In genomic region chr14:94602722-94603121, GRCh38 we compare ENCODE assay signal across 1 cellular context.
TF ChIP-seq lines count a peak whose summit lies in the region.

No MANE protein-coding gene starts in this region.

TF ChIP-seq in IMR-90, 13 proteins besides CTCF, POLR2A, EP300 and RAD21:
- TF ChIP-seq FOS (IDR thresholded peaks at IDR 0.05; ENCODE audit: low read depth, low read length) (no peak), RFX5 (IDR thresholded peaks at IDR 0.05; ENCODE audit: low read depth, low read length) (no peak), USF2 (IDR thresholded peaks at IDR 0.05; ENCODE audit: low read depth, low read length) (no peak), MAFK (IDR thresholded peaks at IDR 0.05; ENCODE audit: low read depth, low read length) (no peak), CEBPB (IDR thresholded peaks at IDR 0.05; ENCODE audit: low read depth, low read length) (no peak), CHD1 (IDR thresholded peaks at IDR 0.05; ENCODE audit: low read depth, low read length) (no peak), RCOR1 (IDR thresholded peaks at IDR 0.05; ENCODE audit: insufficient replicate concordance, low read length) (no peak), ELK1 (IDR thresholded peaks at IDR 0.05; ENCODE audit: borderline replicate concordance, low read depth, low read length) (no peak), SMC3 (IDR thresholded peaks at IDR 0.05; ENCODE audit: low read depth, low read length) (no peak), MXI1 (IDR thresholded peaks at IDR 0.05; ENCODE audit: borderline replicate concordance, low read depth, low read length) (no peak), BHLHE40 (IDR thresholded peaks at IDR 0.05; ENCODE audit: low read depth, low read length) (no peak)
